In the genomic region with DNA sequence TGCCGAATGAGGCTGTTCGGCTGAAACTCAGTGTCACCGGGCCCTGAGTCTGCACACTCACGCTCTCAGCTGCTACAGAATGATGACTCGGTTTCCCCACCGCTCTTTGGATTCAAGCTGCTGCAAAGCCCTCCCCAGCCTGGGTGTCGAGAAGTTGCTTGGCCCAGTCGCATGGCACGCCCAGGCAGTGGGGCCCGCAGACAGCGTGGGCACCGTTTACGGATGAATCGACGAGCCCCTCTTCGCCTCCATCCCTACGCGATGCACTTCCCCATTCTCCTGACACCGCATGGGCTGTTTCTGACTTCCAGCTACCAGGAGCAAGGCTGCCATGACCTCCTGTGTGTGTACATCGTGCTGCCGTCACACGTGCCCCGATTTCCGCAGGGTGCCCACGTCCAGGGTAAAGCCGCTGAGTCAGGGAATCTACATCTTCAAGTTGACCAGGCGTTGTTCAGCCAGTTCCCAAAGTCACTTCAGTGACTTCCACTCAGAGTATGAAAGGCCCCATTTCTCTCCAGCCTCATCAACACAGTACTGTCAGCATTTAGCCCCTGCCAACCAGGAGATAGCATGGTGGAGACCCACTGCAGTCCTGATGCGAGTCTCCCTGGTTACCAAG, we compare ENCODE assay signal across 2 cellular contexts.
TF ChIP-seq lines count a peak whose summit lies in the region.

No MANE protein-coding gene starts in this region.

TF ChIP-seq in A549, 52 proteins besides CTCF, POLR2A, EP300 and RAD21:
- TF ChIP-seq MAFK (IDR thresholded peaks at IDR 0.05; ENCODE audit: partially characterized antibody) (peak; percentile 86), NR3C1 (IDR thresholded peaks at IDR 0.05) (no peak)

TF ChIP-seq in IMR-90, 13 proteins besides CTCF, POLR2A, EP300 and RAD21:
- TF ChIP-seq CEBPB (IDR thresholded peaks at IDR 0.05; ENCODE audit: low read depth, low read length) (no peak), MAFK (IDR thresholded peaks at IDR 0.05; ENCODE audit: low read depth, low read length) (peak; percentile 72)
